10 cellular contexts compared by ENCODE assay signal in the genomic region with DNA sequence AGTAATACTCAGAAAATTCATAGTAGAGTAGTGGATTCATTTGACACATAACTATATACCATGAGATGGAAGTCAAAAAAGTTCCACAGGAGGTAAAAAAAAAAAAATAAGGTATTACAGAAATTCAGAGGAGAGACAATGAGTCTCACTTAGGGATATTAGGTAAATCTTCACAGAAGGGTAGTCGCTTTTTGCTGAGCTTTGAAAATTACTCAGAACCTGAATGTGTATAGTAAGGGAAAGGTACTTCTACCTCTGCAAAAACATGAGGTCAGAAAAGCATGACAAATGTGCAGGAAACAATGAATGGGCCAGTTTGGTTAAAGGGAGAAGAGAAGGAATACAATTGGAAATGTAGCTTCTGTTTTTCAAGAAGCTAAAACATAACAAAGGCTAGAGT.
"Had no signal": no experiment of that assay in that cellular context is flagged by ENCODE, and none has a peak within 500 bp of the region (broad histone marks: within the 10 kb centered on the region; RNA-seq: fewer than 3 reads in every experiment).

No MANE protein-coding gene starts in this region.

- DNase-seq: H7, HFFc6, KBM-7 had no signal

- H3K4me1 ChIP-seq: HAP-1 had no signal

- FAIRE-seq: H1 had no signal

- H3K27ac ChIP-seq: HL-60, KMS-11 had no signal

- ATAC-seq: GM23338, HCT116 had no signal

- H3K36me3 Mint-ChIP-seq: IgD-negative memory B cell had no signal

- H3K9ac ChIP-seq: KMS-11 had no signal

- H3K4me3 ChIP-seq: GM23338, HAP-1 had no signal

- H3K4me3 Mint-ChIP-seq: GM23338, HFFc6, IgD-negative memory B cell had no signal

- H3K4me2 ChIP-seq: GM23338, KMS-11 had no signal

- H3K9me3 ChIP-seq: HAP-1 had no signal

- H3K27ac Mint-ChIP-seq: GM23338, HFFc6, IgD-negative memory B cell had no signal

- H2AFZ ChIP-seq: GM23338 had no signal

- H3K36me3 ChIP-seq: HAP-1 had no signal

- H3K9me3 Mint-ChIP-seq: GM23338, HFFc6 had no signal
